2 cellular contexts compared by ENCODE assay signal in genomic region chr9:72983512-72984021, GRCh38.
TF ChIP-seq lines count a peak whose summit lies in the region.

No MANE protein-coding gene starts in this region.

TF ChIP-seq in K562, 482 proteins besides CTCF, POLR2A, EP300 and RAD21 (continued from another document):
- TF ChIP-seq ILF3 (IDR thresholded peaks at IDR 0.05; ENCODE audit: borderline replicate concordance) (no peak), MEIS2 (IDR thresholded peaks at IDR 0.05; ENCODE audit: partially characterized antibody) (peak; percentile 33), NFE2 (IDR thresholded peaks at IDR 0.05; ENCODE audit: low read depth) (peak; percentile 57), TCF3 (CRISPR knock-in tag; IDR thresholded peaks at IDR 0.05) (no peak), MBD2 (IDR thresholded peaks at IDR 0.05; ENCODE audit: borderline replicate concordance, low read depth) (no peak), ZNF79 (CRISPR knock-in tag; IDR thresholded peaks at IDR 0.05; ENCODE audit: low read depth) (no peak), HMBOX1 (IDR thresholded peaks at IDR 0.05) (0 out of 2 replicates have a peak, but pooled peaks have one; percentile 28), MAFG (tag; conservative IDR thresholded peaks at IDR 0.05) (peak; percentile 80), FOXM1 (IDR thresholded peaks at IDR 0.05; ENCODE audit: low read depth) (no peak), FOXM1 (CRISPR knock-in tag; IDR thresholded peaks at IDR 0.05; ENCODE audit: low read depth) (no peak), KDM1A (IDR thresholded peaks at IDR 0.05) (peak in 1 of 2 experiments; percentile 33; a peak in 2 of 4 replicates), EP400 (IDR thresholded peaks at IDR 0.05) (no peak), ZFP1 (CRISPR knock-in tag; IDR thresholded peaks at IDR 0.05) (no peak), USF1 (CRISPR knock-in tag; IDR thresholded peaks at IDR 0.05) (no peak), MTF1 (CRISPR knock-in tag; IDR thresholded peaks at IDR 0.05; ENCODE audit: borderline replicate concordance) (no peak), TCF7 (IDR thresholded peaks at IDR 0.05; ENCODE audit: borderline replicate concordance) (no peak), DNMT1 (IDR thresholded peaks at IDR 0.05) (no peak), RCOR1 (IDR thresholded peaks at IDR 0.05; ENCODE audit: borderline replicate concordance in 1 of 2, low read depth in 2 of 2, low read length in 2 of 2) (peak in 1 of 2 experiments; percentile 59; a peak in 2 of 4 replicates), NR1H2 (CRISPR knock-in tag; IDR thresholded peaks at IDR 0.05) (no peak), CEBPB (tag; IDR thresholded peaks at IDR 0.05) (no peak), KLF16 (IDR thresholded peaks at IDR 0.05) (no peak), C11orf30 (IDR thresholded peaks at IDR 0.05; ENCODE audit: low read depth) (peak; percentile 67)
- TF ChIP-seq, protein P1, sequence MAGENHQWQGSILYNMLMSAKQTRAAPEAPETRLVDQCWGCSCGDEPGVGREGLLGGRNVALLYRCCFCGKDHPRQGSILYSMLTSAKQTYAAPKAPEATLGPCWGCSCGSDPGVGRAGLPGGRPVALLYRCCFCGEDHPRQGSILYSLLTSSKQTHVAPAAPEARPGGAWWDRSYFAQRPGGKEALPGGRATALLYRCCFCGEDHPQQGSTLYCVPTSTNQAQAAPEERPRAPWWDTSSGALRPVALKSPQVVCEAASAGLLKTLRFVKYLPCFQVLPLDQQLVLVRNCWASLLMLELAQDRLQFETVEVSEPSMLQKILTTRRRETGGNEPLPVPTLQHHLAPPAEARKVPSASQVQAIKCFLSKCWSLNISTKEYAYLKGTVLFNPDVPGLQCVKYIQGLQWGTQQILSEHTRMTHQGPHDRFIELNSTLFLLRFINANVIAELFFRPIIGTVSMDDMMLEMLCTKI (IDR thresholded peaks at IDR 0.05; ENCODE audit: partially characterized antibody): no peak
- TF ChIP-seq, protein P2, sequence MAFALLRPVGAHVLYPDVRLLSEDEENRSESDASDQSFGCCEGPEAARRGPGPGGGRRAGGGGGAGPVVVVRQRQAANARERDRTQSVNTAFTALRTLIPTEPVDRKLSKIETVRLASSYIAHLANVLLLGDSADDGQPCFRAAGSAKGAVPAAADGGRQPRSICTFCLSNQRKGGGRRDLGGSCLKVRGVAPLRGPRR (CRISPR knock-in tag; IDR thresholded peaks at IDR 0.05): no peak

TF ChIP-seq in liver, 16 proteins besides CTCF, POLR2A, EP300 and RAD21:
- TF ChIP-seq REST (IDR thresholded peaks at IDR 0.05): no peak
- TF ChIP-seq TAF1 (conservative IDR thresholded peaks at IDR 0.05): no peak
- peak; percentile 59 to 67 for TF ChIP-seq JUND (IDR thresholded peaks at IDR 0.05)
- no peak for TF ChIP-seq MAX (IDR thresholded peaks at IDR 0.05)
- TF ChIP-seq HNF4G (IDR thresholded peaks at IDR 0.05): no peak
- TF ChIP-seq, protein P3, sequence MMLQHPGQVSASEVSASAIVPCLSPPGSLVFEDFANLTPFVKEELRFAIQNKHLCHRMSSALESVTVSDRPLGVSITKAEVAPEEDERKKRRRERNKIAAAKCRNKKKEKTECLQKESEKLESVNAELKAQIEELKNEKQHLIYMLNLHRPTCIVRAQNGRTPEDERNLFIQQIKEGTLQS (IDR thresholded peaks at IDR 0.05): no peak
- TF ChIP-seq SP1 (IDR thresholded peaks at IDR 0.05): peak; percentile 68
- TF ChIP-seq RXRA (IDR thresholded peaks at IDR 0.05): peak; percentile 85 to 88
- TF ChIP-seq YY1 (IDR thresholded peaks at IDR 0.05): no peak
- TF ChIP-seq GABPA (IDR thresholded peaks at IDR 0.05 in 1 of 2, conservative IDR thresholded peaks at IDR 0.05 in 1 of 2): no peak
- TF ChIP-seq ZBTB33 (IDR thresholded peaks at IDR 0.05): no peak
- TF ChIP-seq FOXA1 (IDR thresholded peaks at IDR 0.05): no peak
- peak; percentile 62 to 71 for TF ChIP-seq HNF4A (conservative IDR thresholded peaks at IDR 0.05)
- TF ChIP-seq NR2F2 (IDR thresholded peaks at IDR 0.05): no peak
- TF ChIP-seq FOXA2 (IDR thresholded peaks at IDR 0.05): no peak
- no peak for TF ChIP-seq EGR1 (IDR thresholded peaks at IDR 0.05; ENCODE audit: low read depth in 2 of 2)
